ENCODE assay signal across 32 cellular contexts in the genomic region with DNA sequence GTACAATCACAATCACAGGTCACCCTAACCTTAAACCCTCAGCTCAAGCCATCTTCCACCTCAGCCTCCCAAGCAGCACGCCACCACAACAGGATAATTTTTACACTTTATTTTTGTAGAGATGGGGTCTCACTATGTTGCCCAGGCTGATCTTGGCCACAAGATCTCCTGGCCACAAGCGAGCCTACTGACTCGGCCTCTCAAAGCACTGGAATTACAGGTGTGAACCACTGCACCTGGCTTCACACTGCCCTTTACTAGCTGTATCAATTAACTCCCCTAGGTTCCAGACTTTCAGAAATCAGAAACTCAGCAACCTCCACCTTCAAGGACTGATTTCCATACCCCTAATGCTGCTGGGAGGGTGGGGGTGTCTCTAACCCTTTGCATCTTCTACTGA. TPM values are rescaled to one million over a fixed set of nuclear protein-coding genes. Genes with fewer than 3 reads are reported as not detected.
"Had no signal": no experiment of that assay in that cellular context is flagged by ENCODE, and none has a peak within 500 bp of the region (broad histone marks: within the 10 kb centered on the region; RNA-seq: fewer than 3 reads in every experiment).

No MANE protein-coding gene starts in this region.

- H2AFZ ChIP-seq: neural progenitor cell, parathyroid adenoma had no signal

- DNase-seq: naive thymus-derived CD8-positive, alpha-beta T cell; occipital lobe; ovary; posterior cingulate gyrus; psoas muscle; right cardiac atrium; spleen; stimulated activated CD4-positive, alpha-beta T cell treated with anti-CD3 and anti-CD28 coated beads, Interleukin-12 subunit alpha, Interleukin-12 subunit beta, amount 100 ng/mL, for 4 hours; stimulated activated CD4-positive, alpha-beta T cell treated with anti-CD3 and anti-CD28 coated beads, Interleukin-1b, Interleukin-23, amount 100 ng/mL, for 48 hours; stimulated activated CD4-positive, alpha-beta T cell treated with anti-CD3 and anti-CD28 coated beads, Interleukin-4, amount 100 ng/mL, for 1 hour; stimulated activated CD4-positive, alpha-beta T cell treated with anti-CD3 and anti-CD28 coated beads, Interleukin-4, amount 100 ng/mL, for 4 hours; stimulated activated CD8-positive, alpha-beta memory T cell treated with anti-CD3 and anti-CD28 coated beads, Interleukin-4, amount 100 ng/mL, for 48 hours; stimulated activated naive CD4-positive, alpha-beta T cell; stimulated activated naive CD8-positive, alpha-beta T cell treated with anti-CD3 and anti-CD28 coated beads, Interleukin-15, amount 100 ng/mL, for 72 hours; stimulated activated naive CD8-positive, alpha-beta T cell treated with anti-CD3 and anti-CD28 coated beads, Interleukin-15, Interleukin-2, amounts not matched to agents 100 U/mL and 50 U/mL, for 24 hours; substantia nigra; testis; tibial artery; transverse colon; upper lobe of right lung; uterus had no signal

- ATAC-seq: naive thymus-derived CD8-positive, alpha-beta T cell; natural killer cell treated with Interleukin-12 subunit alpha and Interleukin-12 subunit beta and Interleukin-15 and Interleukin-18, amount 100 ng/mL, for 72 hours; sciatic nerve; stimulated activated memory B cell treated with anti-CD40 and anti-IgM and Interleukin-4, amounts not matched to agents 10 μg/mL and 1 μg/mL and 100 μg/mL, for 72 hours; stimulated activated naive CD8-positive, alpha-beta T cell treated with anti-CD3 and anti-CD28 coated beads, Interleukin-15, amount 100 ng/mL, for 72 hours; stimulated activated naive CD8-positive, alpha-beta T cell treated with anti-CD3 and anti-CD28 coated beads, Interleukin-15, Interleukin-2, amounts not matched to agents 100 U/mL and 50 U/mL, for 24 hours; upper lobe of right lung had no signal

- H3K9ac ChIP-seq: neural progenitor cell, parathyroid adenoma had no signal

- H3K27me3 Mint-ChIP-seq: naive thymus-derived CD8-positive, alpha-beta T cell; natural killer cell treated with Interleukin-12 subunit alpha and Interleukin-12 subunit beta and Interleukin-15 and Interleukin-18, amount 100 ng/mL, for 72 hours; progenitor cell of endocrine pancreas; stimulated activated memory B cell treated with anti-CD40 and anti-IgM and Interleukin-4, amounts not matched to agents 10 μg/mL and 1 μg/mL and 100 μg/mL, for 72 hours; stimulated activated naive CD8-positive, alpha-beta T cell treated with anti-CD3 and anti-CD28 coated beads, Interleukin-15, amount 100 ng/mL, for 72 hours; type B pancreatic cell had no signal

- H3K36me3 ChIP-seq: neural progenitor cell, ovary, uterus had no signal

- H3K4me2 ChIP-seq: neural progenitor cell, smooth muscle cell had no signal

- H3K27ac Mint-ChIP-seq: natural killer cell treated with Interleukin-12 subunit alpha and Interleukin-12 subunit beta and Interleukin-15 and Interleukin-18, amount 100 ng/mL, for 72 hours; neural progenitor cell; stimulated activated memory B cell treated with anti-CD40 and anti-IgM and Interleukin-4, amounts not matched to agents 10 μg/mL and 1 μg/mL and 100 μg/mL, for 72 hours; type B pancreatic cell had no signal

- H3K27me3 ChIP-seq: neural progenitor cell, ovary, spleen, suprapubic skin, testis, tibial artery, transverse colon, upper lobe of right lung, uterus had no signal

- H3K79me2 ChIP-seq: parathyroid adenoma had no signal

- H3K4me3 Mint-ChIP-seq: naive thymus-derived CD8-positive, alpha-beta T cell; natural killer cell treated with Interleukin-12 subunit alpha and Interleukin-12 subunit beta and Interleukin-15 and Interleukin-18, amount 100 ng/mL, for 72 hours; neural progenitor cell; stimulated activated memory B cell treated with anti-CD40 and anti-IgM and Interleukin-4, amounts not matched to agents 10 μg/mL and 1 μg/mL and 100 μg/mL, for 72 hours; stimulated activated naive CD8-positive, alpha-beta T cell treated with anti-CD3 and anti-CD28 coated beads, Interleukin-15, amount 100 ng/mL, for 72 hours; type B pancreatic cell had no signal

- H3K4me1 ChIP-seq: neural progenitor cell, parathyroid adenoma, psoas muscle, spleen, suprapubic skin, testis, tibial artery, transverse colon, upper lobe of right lung, uterus had no signal

- H3K9me3 ChIP-seq: ovary, psoas muscle, spleen, suprapubic skin, testis, tibial artery, transverse colon, upper lobe of right lung, uterus had no signal

- H3K9me3 Mint-ChIP-seq: naive thymus-derived CD8-positive, alpha-beta T cell; natural killer cell treated with Interleukin-12 subunit alpha and Interleukin-12 subunit beta and Interleukin-15 and Interleukin-18, amount 100 ng/mL, for 72 hours; neural progenitor cell; stimulated activated memory B cell treated with anti-CD40 and anti-IgM and Interleukin-4, amounts not matched to agents 10 μg/mL and 1 μg/mL and 100 μg/mL, for 72 hours; stimulated activated naive CD8-positive, alpha-beta T cell treated with anti-CD3 and anti-CD28 coated beads, Interleukin-15, amount 100 ng/mL, for 72 hours; type B pancreatic cell had no signal

- H3K4me3 ChIP-seq: neural progenitor cell, ovary, psoas muscle, skin epidermis, smooth muscle cell, spleen, suprapubic skin, testis, tibial artery, transverse colon, upper lobe of right lung, uterus had no signal

- H3K27ac ChIP-seq: neural progenitor cell, ovary, parathyroid adenoma, psoas muscle, skin epidermis, spleen, suprapubic skin, testis, tibial artery, transverse colon, upper lobe of right lung, uterus had no signal

- H3K4me1 Mint-ChIP-seq: neural progenitor cell had no signal

RNA-seq across cellular contexts. Expression of a gene that starts 37.3 kb away (rescaled TPM):
- total RNA-seq: natural killer cell treated with Interleukin-12 subunit alpha and Interleukin-12 subunit beta and Interleukin-15 and Interleukin-18, amount 100 ng/mL, for 72 hours; osteoblast; upper lobe of right lung had no signal
- polyA plus RNA-seq: naive thymus-derived CD8-positive, alpha-beta T cell had no signal
